ENCODE assay signal across 2 cellular contexts in the genomic region with DNA sequence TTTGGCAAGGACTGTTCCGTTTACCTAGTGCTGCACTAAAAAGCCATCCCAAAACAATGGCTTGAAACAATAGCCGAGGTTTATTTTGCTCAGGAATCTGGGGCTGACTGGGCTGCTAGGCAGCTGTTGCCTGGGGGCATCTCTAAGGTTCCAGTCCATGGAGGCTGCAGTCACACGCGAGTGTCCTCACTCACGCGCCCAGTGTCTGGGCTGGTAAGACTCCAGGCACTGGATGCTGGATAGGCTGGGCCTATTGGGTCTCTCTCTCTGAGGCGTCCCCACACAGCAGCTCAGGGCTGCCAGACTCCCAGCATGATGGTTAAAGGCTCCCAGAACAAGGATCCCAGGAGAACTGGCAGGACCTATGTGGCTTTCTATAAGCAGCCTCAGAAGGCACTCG.
TF ChIP-seq lines count a peak whose summit lies in the region.

No MANE protein-coding gene starts in this region.

TF ChIP-seq in SK-N-SH, 30 proteins besides CTCF, POLR2A, EP300 and RAD21 (continued from another document):
- TF ChIP-seq, protein P1, sequence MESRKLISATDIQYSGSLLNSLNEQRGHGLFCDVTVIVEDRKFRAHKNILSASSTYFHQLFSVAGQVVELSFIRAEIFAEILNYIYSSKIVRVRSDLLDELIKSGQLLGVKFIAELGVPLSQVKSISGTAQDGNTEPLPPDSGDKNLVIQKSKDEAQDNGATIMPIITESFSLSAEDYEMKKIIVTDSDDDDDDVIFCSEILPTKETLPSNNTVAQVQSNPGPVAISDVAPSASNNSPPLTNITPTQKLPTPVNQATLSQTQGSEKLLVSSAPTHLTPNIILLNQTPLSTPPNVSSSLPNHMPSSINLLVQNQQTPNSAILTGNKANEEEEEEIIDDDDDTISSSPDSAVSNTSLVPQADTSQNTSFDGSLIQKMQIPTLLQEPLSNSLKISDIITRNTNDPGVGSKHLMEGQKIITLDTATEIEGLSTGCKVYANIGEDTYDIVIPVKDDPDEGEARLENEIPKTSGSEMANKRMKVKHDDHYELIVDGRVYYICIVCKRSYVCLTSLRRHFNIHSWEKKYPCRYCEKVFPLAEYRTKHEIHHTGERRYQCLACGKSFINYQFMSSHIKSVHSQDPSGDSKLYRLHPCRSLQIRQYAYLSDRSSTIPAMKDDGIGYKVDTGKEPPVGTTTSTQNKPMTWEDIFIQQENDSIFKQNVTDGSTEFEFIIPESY (IDR thresholded peaks at IDR 0.05; ENCODE audit: borderline replicate concordance, low read depth): no peak
- TF ChIP-seq IRF3 (IDR thresholded peaks at IDR 0.05; ENCODE audit: low read depth, low read length) (no peak), CHD2 (IDR thresholded peaks at IDR 0.05; ENCODE audit: low read length, partially characterized antibody) (no peak), FOXJ3 (CRISPR knock-in tag; IDR thresholded peaks at IDR 0.05) (no peak), NFIC (IDR thresholded peaks at IDR 0.05; ENCODE audit: borderline replicate concordance) (no peak), MEF2A (IDR thresholded peaks at IDR 0.05; ENCODE audit: borderline replicate concordance, low read depth) (no peak), FOSL2 (IDR thresholded peaks at IDR 0.05; ENCODE audit: borderline replicate concordance, low read depth) (no peak), POLR2AphosphoS5 (IDR thresholded peaks at IDR 0.05; ENCODE audit: low read depth, low read length) (no peak), SMC3 (IDR thresholded peaks at IDR 0.05; ENCODE audit: low read depth, low read length) (no peak)

TF ChIP-seq in SK-N-SH treated with all-trans-retinoic acid at 6 μM for 48 hours, 23 proteins besides CTCF, POLR2A, EP300 and RAD21 (continued from another document):
- no peak for TF ChIP-seq PATZ1 (CRISPR knock-in tag; IDR thresholded peaks at IDR 0.05; ENCODE audit: borderline replicate concordance)
- no peak for TF ChIP-seq SNAI2 (CRISPR knock-in tag; IDR thresholded peaks at IDR 0.05)
- TF ChIP-seq CSDC2 (CRISPR knock-in tag; IDR thresholded peaks at IDR 0.05): no peak
- no peak for TF ChIP-seq ZFP30 (CRISPR knock-in tag; IDR thresholded peaks at IDR 0.05)
- TF ChIP-seq ZC3H10 (CRISPR knock-in tag; IDR thresholded peaks at IDR 0.05): no peak
- no peak for TF ChIP-seq ARNTL (CRISPR knock-in tag; IDR thresholded peaks at IDR 0.05; ENCODE audit: borderline replicate concordance, low read depth)
- no peak for TF ChIP-seq ZNF70 (CRISPR knock-in tag; IDR thresholded peaks at IDR 0.05)
- no peak for TF ChIP-seq CREB5 (CRISPR knock-in tag; IDR thresholded peaks at IDR 0.05; ENCODE audit: low read depth)
